ENCODE assay signal across 1 cellular context in the genomic region with DNA sequence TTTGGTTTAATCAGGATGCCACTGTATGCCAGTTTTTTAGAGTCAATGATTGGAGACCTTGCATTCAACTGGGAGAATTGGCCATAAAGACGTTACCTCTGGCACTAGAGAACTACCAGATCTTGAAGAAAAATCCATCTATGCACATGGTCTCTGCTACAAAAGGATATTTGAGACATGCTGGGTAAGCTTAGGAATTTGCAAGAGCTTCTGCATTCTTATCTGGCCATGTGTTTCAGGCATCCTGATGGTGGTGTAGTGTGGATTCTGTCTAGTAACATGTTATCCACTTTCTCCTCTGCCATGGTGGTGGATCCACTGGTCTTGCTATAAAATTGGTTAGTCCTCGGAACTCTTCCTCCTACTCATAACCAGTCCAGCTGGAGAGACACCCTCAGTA.
TF ChIP-seq lines count a peak whose summit lies in the region.

No MANE protein-coding gene starts in this region.

TF ChIP-seq in HepG2, 621 proteins besides CTCF, POLR2A, EP300 and RAD21 (continued from another document):
- TF ChIP-seq, protein P1, sequence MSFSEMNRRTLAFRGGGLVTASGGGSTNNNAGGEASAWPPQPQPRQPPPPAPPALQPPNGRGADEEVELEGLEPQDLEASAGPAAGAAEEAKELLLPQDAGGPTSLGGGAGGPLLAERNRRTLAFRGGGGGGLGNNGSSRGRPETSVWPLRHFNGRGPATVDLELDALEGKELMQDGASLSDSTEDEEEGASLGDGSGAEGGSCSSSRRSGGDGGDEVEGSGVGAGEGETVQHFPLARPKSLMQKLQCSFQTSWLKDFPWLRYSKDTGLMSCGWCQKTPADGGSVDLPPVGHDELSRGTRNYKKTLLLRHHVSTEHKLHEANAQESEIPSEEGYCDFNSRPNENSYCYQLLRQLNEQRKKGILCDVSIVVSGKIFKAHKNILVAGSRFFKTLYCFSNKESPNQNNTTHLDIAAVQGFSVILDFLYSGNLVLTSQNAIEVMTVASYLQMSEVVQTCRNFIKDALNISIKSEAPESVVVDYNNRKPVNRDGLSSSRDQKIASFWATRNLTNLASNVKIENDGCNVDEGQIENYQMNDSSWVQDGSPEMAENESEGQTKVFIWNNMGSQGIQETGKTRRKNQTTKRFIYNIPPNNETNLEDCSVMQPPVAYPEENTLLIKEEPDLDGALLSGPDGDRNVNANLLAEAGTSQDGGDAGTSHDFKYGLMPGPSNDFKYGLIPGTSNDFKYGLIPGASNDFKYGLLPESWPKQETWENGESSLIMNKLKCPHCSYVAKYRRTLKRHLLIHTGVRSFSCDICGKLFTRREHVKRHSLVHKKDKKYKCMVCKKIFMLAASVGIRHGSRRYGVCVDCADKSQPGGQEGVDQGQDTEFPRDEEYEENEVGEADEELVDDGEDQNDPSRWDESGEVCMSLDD (CRISPR knock-in tag; IDR thresholded peaks at IDR 0.05; ENCODE audit: borderline replicate concordance), result no peak
- TF ChIP-seq ZNF839 (CRISPR knock-in tag; IDR thresholded peaks at IDR 0.05; ENCODE audit: borderline replicate concordance) (no peak), HMG20A (CRISPR knock-in tag; IDR thresholded peaks at IDR 0.05; ENCODE audit: borderline replicate concordance) (no peak)
- TF ChIP-seq, protein P2, sequence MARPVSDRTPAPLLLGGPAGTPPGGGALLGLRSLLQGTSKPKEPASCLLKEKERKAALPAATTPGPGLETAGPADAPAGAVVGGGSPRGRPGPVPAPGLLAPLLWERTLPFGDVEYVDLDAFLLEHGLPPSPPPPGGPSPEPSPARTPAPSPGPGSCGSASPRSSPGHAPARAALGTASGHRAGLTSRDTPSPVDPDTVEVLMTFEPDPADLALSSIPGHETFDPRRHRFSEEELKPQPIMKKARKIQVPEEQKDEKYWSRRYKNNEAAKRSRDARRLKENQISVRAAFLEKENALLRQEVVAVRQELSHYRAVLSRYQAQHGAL (CRISPR knock-in tag; IDR thresholded peaks at IDR 0.05; ENCODE audit: not compliant biosample characterization), result no peak
